1 cellular context compared by ENCODE assay signal in genomic region chr12:132909030-132909368, GRCh38.
TF ChIP-seq lines count a peak whose summit lies in the region.

No MANE protein-coding gene starts in this region.

TF ChIP-seq in K562, 482 proteins besides CTCF, POLR2A, EP300 and RAD21 (continued from another document):
- TF ChIP-seq NKRF (IDR thresholded peaks at IDR 0.05; ENCODE audit: borderline replicate concordance): no peak
- TF ChIP-seq, protein P1, sequence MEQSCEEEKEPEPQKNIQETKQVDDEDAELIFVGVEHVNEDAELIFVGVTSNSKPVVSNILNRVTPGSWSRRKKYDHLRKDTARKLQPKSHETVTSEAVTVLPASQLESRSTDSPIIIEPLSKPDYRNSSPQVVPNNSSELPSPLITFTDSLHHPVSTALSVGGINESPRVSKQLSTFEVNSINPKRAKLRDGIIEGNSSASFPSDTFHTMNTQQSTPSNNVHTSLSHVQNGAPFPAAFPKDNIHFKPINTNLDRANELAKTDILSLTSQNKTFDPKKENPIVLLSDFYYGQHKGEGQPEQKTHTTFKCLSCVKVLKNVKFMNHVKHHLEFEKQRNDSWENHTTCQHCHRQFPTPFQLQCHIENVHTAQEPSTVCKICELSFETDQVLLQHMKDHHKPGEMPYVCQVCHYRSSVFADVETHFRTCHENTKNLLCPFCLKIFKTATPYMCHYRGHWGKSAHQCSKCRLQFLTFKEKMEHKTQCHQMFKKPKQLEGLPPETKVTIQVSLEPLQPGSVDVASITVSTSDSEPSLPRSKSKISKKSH (CRISPR knock-in tag; IDR thresholded peaks at IDR 0.05): no peak
- no peak for TF ChIP-seq STAT5B (CRISPR knock-in tag; IDR thresholded peaks at IDR 0.05)
- TF ChIP-seq, protein P2, sequence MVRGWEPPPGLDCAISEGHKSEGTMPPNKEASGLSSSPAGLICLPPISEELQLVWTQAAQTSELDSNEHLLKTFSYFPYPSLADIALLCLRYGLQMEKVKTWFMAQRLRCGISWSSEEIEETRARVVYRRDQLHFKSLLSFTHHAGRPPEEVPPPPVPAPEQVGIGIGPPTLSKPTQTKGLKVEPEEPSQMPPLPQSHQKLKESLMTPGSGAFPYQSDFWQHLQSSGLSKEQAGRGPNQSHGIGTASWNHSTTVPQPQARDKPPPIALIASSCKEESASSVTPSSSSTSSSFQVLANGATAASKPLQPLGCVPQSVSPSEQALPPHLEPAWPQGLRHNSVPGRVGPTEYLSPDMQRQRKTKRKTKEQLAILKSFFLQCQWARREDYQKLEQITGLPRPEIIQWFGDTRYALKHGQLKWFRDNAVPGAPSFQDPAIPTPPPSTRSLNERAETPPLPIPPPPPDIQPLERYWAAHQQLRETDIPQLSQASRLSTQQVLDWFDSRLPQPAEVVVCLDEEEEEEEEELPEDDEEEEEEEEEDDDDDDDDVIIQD (CRISPR knock-in tag; IDR thresholded peaks at IDR 0.05): no peak
- TF ChIP-seq CUX1 (CRISPR knock-in tag; IDR thresholded peaks at IDR 0.05): no peak
- TF ChIP-seq ZNF75A (CRISPR knock-in tag; IDR thresholded peaks at IDR 0.05): no peak
- TF ChIP-seq E2F8 (IDR thresholded peaks at IDR 0.05; ENCODE audit: low read depth, partially characterized antibody): no peak
TF ChIP-seq in K562: peak in this region for 0.
